ENCODE assay signal across 12 cellular contexts in genomic region chr11:68994891-68995280, GRCh38. TPM values are rescaled to one million over a fixed set of nuclear protein-coding genes. Genes with fewer than 3 reads are reported as not detected.
"Had no signal": no experiment of that assay in that cellular context is flagged by ENCODE, and none has a peak within 500 bp of the region (broad histone marks: within the 10 kb centered on the region; RNA-seq: fewer than 3 reads in every experiment).

No MANE protein-coding gene starts in this region.

- H3K4me1 Mint-ChIP-seq: IgD-negative memory B cell had no signal

- H3K4me2 ChIP-seq: KMS-11 had no signal

- H3K36me3 Mint-ChIP-seq: IgD-negative memory B cell had no signal

- H3K4me3 Mint-ChIP-seq: H9, HFFc6, IgD-negative memory B cell had no signal

- H3K27ac ChIP-seq: GM23248, HL-60, KMS-11 had no signal

- H3K27ac Mint-ChIP-seq: HFFc6, IgD-negative memory B cell had no signal

- H2AFZ ChIP-seq: GM23248 had no signal

- DNase-seq: GM23248, GOT3, H9, HCEC 1CT, HFFc6, KBM-7 had no signal

- H3K9me3 Mint-ChIP-seq: H9, HFFc6, IgD-negative memory B cell had no signal

- H3K4me3 ChIP-seq: GM23248 had no signal

RNA-seq across cellular contexts. Expression of gene MRGPRD, which starts 14.1 kb away (rescaled TPM):
- total RNA-seq: GM23248, H4, H9, HepG2, HFFc6, HT1080 had no signal

RNA-seq across cellular contexts. Expression of gene MRGPRF, which starts 18.2 kb away (rescaled TPM):
- total RNA-seq: H4, HepG2, HT1080 had no signal
